3 cellular contexts compared by ENCODE assay signal in the genomic region with DNA sequence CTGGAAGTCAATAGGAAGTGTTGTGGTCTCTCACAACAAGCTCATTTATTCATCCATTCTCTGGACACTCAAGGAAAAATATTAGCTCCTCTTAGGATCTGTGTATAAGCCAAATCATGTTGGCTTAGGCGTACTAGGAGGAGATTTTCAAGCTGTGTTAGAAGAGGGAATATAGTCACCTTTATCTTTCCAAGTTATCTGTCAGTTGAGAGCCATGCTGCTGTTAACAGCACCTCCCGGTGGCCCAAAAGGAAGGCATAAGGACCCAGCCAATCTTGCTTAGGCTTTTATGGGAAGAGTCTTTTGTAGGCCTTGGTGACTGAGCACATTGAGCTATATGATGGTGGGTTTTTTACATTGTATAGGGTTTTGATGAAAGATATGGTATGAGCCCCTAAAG.
TF ChIP-seq lines count a peak whose summit lies in the region.

No MANE protein-coding gene starts in this region.

TF ChIP-seq in Ishikawa, 13 proteins besides CTCF, POLR2A, EP300 and RAD21 (continued from another document):
- no peak for TF ChIP-seq REST (IDR thresholded peaks at IDR 0.05; ENCODE audit: low read depth)
- no peak for TF ChIP-seq USF1 (IDR thresholded peaks at IDR 0.05)

TF ChIP-seq in GM12878, 131 proteins besides CTCF, POLR2A, EP300 and RAD21 (continued from another document):
- TF ChIP-seq, protein P1, sequence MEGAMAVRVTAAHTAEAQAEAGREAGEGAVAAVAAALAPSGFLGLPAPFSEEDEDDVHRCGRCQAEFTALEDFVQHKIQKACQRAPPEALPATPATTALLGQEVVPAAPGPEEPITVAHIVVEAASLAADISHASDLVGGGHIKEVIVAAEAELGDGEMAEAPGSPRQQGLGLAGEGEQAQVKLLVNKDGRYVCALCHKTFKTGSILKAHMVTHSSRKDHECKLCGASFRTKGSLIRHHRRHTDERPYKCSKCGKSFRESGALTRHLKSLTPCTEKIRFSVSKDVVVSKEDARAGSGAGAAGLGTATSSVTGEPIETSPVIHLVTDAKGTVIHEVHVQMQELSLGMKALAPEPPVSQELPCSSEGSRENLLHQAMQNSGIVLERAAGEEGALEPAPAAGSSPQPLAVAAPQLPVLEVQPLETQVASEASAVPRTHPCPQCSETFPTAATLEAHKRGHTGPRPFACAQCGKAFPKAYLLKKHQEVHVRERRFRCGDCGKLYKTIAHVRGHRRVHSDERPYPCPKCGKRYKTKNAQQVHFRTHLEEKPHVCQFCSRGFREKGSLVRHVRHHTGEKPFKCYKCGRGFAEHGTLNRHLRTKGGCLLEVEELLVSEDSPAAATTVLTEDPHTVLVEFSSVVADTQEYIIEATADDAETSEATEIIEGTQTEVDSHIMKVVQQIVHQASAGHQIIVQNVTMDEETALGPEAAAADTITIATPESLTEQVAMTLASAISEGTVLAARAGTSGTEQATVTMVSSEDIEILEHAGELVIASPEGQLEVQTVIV (IDR thresholded peaks at IDR 0.05; ENCODE audit: borderline replicate concordance, partially characterized antibody): no peak

TF ChIP-seq in liver, 16 proteins besides CTCF, POLR2A, EP300 and RAD21 (continued from another document):
- TF ChIP-seq TAF1 (conservative IDR thresholded peaks at IDR 0.05) (no peak), FOXA2 (IDR thresholded peaks at IDR 0.05) (no peak), EGR1 (IDR thresholded peaks at IDR 0.05; ENCODE audit: low read depth in 2 of 2) (no peak)
